ENCODE assay signal across 20 cellular contexts in genomic region chr22:43109511-43109910, GRCh38. TPM values are rescaled to one million over a fixed set of nuclear protein-coding genes. Genes with fewer than 3 reads are reported as not detected.
DNase-seq lines count a peak whose midpoint lies in the region; ATAC-seq and TF ChIP-seq lines count a peak whose summit lies in the region.
"Had no signal": no experiment of that assay in that cellular context is flagged by ENCODE, and none has a peak within 500 bp of the region (broad histone marks: within the 10 kb centered on the region; RNA-seq: fewer than 3 reads in every experiment).

No MANE protein-coding gene starts in this region.

- H2BK120ac ChIP-seq in H9 (ENCODE audit: low read depth, low read length, poor library complexity, severe bottlenecking), result no peak overlapping the region

- H4K20me1 ChIP-seq in H9 (ENCODE audit: control insufficient read depth, insufficient read depth, insufficient read length), result no peaks in the 10 kb centered on the region

- H3K23me2 ChIP-seq in H9 (ENCODE audit: insufficient read length, low read depth, low read length, poor library complexity, severe bottlenecking), result peaks cover 11% of the 10 kb centered on the region

- no peak overlapping the region for H3K18ac ChIP-seq in H9 (ENCODE audit: insufficient read length, low read depth, low read length)

- WGBS in H9 (ENCODE audit: extremely low coverage, insufficient read length, low lambda C conversion rate), result no CpG with 5 or more reads among the region's 5 CpGs

- no peak overlapping the region for H2BK15ac ChIP-seq in H9 (ENCODE audit: low read depth, low read length)

- H3K4ac ChIP-seq in H9 (ENCODE audit: low read depth, low read length), result no peak overlapping the region

- no peaks in the 10 kb centered on the region for H3K79me2 ChIP-seq in H9 (ENCODE audit: insufficient read depth, low read length)

- H4K8ac ChIP-seq in H9 (replicated peaks; ENCODE audit: insufficient read length, low read depth, low read length), result no peak overlapping the region

- H3K4me1 Mint-ChIP-seq in activated T-cell treated with anti-CD3 and anti-CD28 coated beads, Interleukin-2, amount 50 U/mL, for 72 hours (ENCODE audit: low read depth), result peaks cover 6% of the 10 kb centered on the region
- H3K4me1 Mint-ChIP-seq in H9, result peaks cover 9 to 31% of the 10 kb centered on the region in 2 experiments
- peaks cover 20% of the 10 kb centered on the region for H3K4me1 Mint-ChIP-seq in nephron progenitor cell

- H3K36me3 Mint-ChIP-seq in activated T-cell treated with anti-CD3 and anti-CD28 coated beads, Interleukin-2, amount 50 U/mL, for 72 hours (ENCODE audit: insufficient read depth in 2 of 2), result no peaks in the 10 kb centered on the region
- no peaks in the 10 kb centered on the region for H3K36me3 Mint-ChIP-seq in H9 (ENCODE audit: insufficient read depth in 1 of 3, low read depth in 3 of 3)
- H3K36me3 Mint-ChIP-seq in nephron progenitor cell (ENCODE audit: low read depth), result no peaks in the 10 kb centered on the region

- no peak overlapping the region for H2AK5ac ChIP-seq in H9 (ENCODE audit: insufficient read length, low read length)

- no peak overlapping the region for H3T11ph ChIP-seq in H9 (ENCODE audit: low read length)

- H3K27ac Mint-ChIP-seq in activated T-cell treated with anti-CD3 and anti-CD28 coated beads, Interleukin-2, amount 50 U/mL, for 72 hours, result no peak overlapping the region
- H3K27ac Mint-ChIP-seq in H9 (no peak overlapping the region), nephron progenitor cell (no peak overlapping the region)
- H3K27ac Mint-ChIP-seq: activated B cell treated with CpG ODN at 0.5 μM for 24 hours; activated CD8-positive, alpha-beta T cell treated with anti-CD3 and anti-CD28 coated beads, Interleukin-2, amount 10 ng/mL, durations not matched to agents 7 days and 5 days had no signal

- no peak overlapping the region for H2BK12ac ChIP-seq in H9 (ENCODE audit: insufficient read length, low read depth, low read length)

- no peak for DNase-seq in activated T-cell treated with anti-CD3 and anti-CD28 coated beads, Interleukin-2, amount 50 U/mL, for 72 hours
- DNase-seq in activated T-cell treated with anti-CD3 and anti-CD28 coated beads, Interleukin-2, amount 50 U/mL, for 48 hours, result no peak
- DNase-seq in H9 (no peak), coronary artery (ENCODE audit: low spot score) (no peak), nephron progenitor cell (no peak), RPMI8226 (no peak), NCI-H1930 (lab: John Stamatoyannopoulos, UW) (no peak), ureter (ENCODE audit: low spot score) (no peak)
- DNase-seq: activated B cell treated with CpG ODN at 0.5 μM for 24 hours; activated CD8-positive, alpha-beta T cell treated with anti-CD3 and anti-CD28 coated beads, Interleukin-2, amount 10 ng/mL, durations not matched to agents 7 days and 5 days; brain microvascular endothelial cell; glutamatergic neuron; left colon; mesendoderm; MG63; NCI-H1436; NCI-H510A treated with DMSO at 0.1 percent for 48 hours; stimulated activated CD4-positive, alpha-beta T cell treated with anti-CD3 and anti-CD28 coated beads, Interleukin-1b, Interleukin-23, amount 100 ng/mL, for 48 hours; uterus had no signal

- H3K14ac ChIP-seq in H9 (ENCODE audit: insufficient read depth, low read length), result no peak overlapping the region

- H4K91ac ChIP-seq in H9 (ENCODE audit: insufficient read length, low read depth, low read length), result no peak overlapping the region

- no peaks in the 10 kb centered on the region for H3K9me3 Mint-ChIP-seq in activated T-cell treated with anti-CD3 and anti-CD28 coated beads, Interleukin-2, amount 50 U/mL, for 72 hours
- no peaks in the 10 kb centered on the region for H3K9me3 Mint-ChIP-seq in H9
- no peaks in the 10 kb centered on the region for H3K9me3 Mint-ChIP-seq in nephron progenitor cell
- H3K9me3 Mint-ChIP-seq: activated B cell treated with CpG ODN at 0.5 μM for 24 hours had no signal

- H3K4me3 Mint-ChIP-seq in activated T-cell treated with anti-CD3 and anti-CD28 coated beads, Interleukin-2, amount 50 U/mL, for 72 hours, result peak overlapping the region; percentile 18 to 45
- H3K4me3 Mint-ChIP-seq in H9, result peak overlapping the region; percentile 41 to 68
- H3K4me3 Mint-ChIP-seq in nephron progenitor cell, result peak overlapping the region; percentile 54

- no peak overlapping the region for H2BK5ac ChIP-seq in H9 (ENCODE audit: insufficient read length, low read length)

- H4K5ac ChIP-seq in H9 (ENCODE audit: insufficient read length, low read depth, low read length), result no peak overlapping the region

- H3K27me3 ChIP-seq in H9 (ENCODE audit: insufficient read depth, low read length), result peaks cover 27% of the 10 kb centered on the region

- no peak overlapping the region for H2AFZ ChIP-seq in H9 (ENCODE audit: low read length)

- H3K23ac ChIP-seq in H9 (ENCODE audit: insufficient read length, low read depth, low read length), result no peak overlapping the region

- no peaks in the 10 kb centered on the region for H3K9me3 ChIP-seq in H9 (ENCODE audit: control insufficient read depth, low read depth, low read length)
- H3K9me3 ChIP-seq: BLaER1, MG63, uterus had no signal

- peak overlapping the region; percentile 72 for H3K4me3 ChIP-seq in coronary artery
- H3K4me3 ChIP-seq: uterus had no signal

- peaks cover 4% of the 10 kb centered on the region; the same call in 1 of the 2 replicates for H3K4me1 ChIP-seq in H9 (ENCODE audit: insufficient read depth, low read length)

- no peak overlapping the region for H3K9ac ChIP-seq in H9 (ENCODE audit: extremely low read depth, insufficient read length, low read length)
- H3K9ac ChIP-seq: BLaER1 had no signal

- TF ChIP-seq CTCF in H9 (conservative IDR thresholded peaks at IDR 0.05) (no peak), coronary artery (IDR thresholded peaks at IDR 0.05) (no peak), nephron progenitor cell (IDR thresholded peaks at IDR 0.05) (no peak)

- H3K56ac ChIP-seq in H9 (ENCODE audit: insufficient read length, low read depth, low read length), result no peak overlapping the region

- H3K79me1 ChIP-seq in H9 (ENCODE audit: insufficient read depth, low read depth, low read length, poor library complexity, severe bottlenecking), result no peaks in the 10 kb centered on the region

- no peaks in the 10 kb centered on the region for H3K27me3 Mint-ChIP-seq in activated T-cell treated with anti-CD3 and anti-CD28 coated beads, Interleukin-2, amount 50 U/mL, for 72 hours (ENCODE audit: low read depth)
- H3K27me3 Mint-ChIP-seq in H9 (ENCODE audit: low read depth) (peaks cover 78% of the 10 kb centered on the region), nephron progenitor cell (ENCODE audit: low read depth, poor library complexity) (peaks cover 86% of the 10 kb centered on the region)

- H3K4me2 ChIP-seq in H9 (ENCODE audit: insufficient read depth, insufficient read length, low read length), result peak overlapping the region; percentile 85

- H3K27ac ChIP-seq in H9 (ENCODE audit: insufficient read length, low read depth, low read length), result no peak overlapping the region
- no peak overlapping the region for H3K27ac ChIP-seq in coronary artery
- H3K27ac ChIP-seq: BLaER1, brain microvascular endothelial cell, uterus had no signal

- ATAC-seq in activated T-cell treated with anti-CD3 and anti-CD28 coated beads, Interleukin-2, amount 50 U/mL, for 72 hours (replicated peaks in 1 of 2), result no peak
- ATAC-seq: left colon had no signal

- H2BK20ac ChIP-seq in H9 (ENCODE audit: low read depth, low read length, poor library complexity, severe bottlenecking), result no peak overlapping the region

RNA-seq across cellular contexts. Expression of gene BIK, which starts 1.0 kb away (rescaled TPM):
- total RNA-seq in activated T-cell treated with anti-CD3 and anti-CD28 coated beads, Interleukin-2, amount 50 U/mL, for 72 hours, result 1 to 10 TPM; 3.2 to 5.0 TPM
- total RNA-seq in H9 (2021) (6.8 and 8.3 TPM in 2 replicates), ureter (2.5 TPM)

RNA-seq across cellular contexts. Expression of gene TTLL1, which starts 20.3 kb away (rescaled TPM):
- 10 to 100 TPM; 11.0 to 11.7 TPM for total RNA-seq in activated T-cell treated with anti-CD3 and anti-CD28 coated beads, Interleukin-2, amount 50 U/mL, for 72 hours
- total RNA-seq in H9 (2021) (4.1 TPM in 2 replicates), ureter (12.9 TPM)

RNA-seq across cellular contexts. Expression of gene MCAT, which starts 33.7 kb away (rescaled TPM):
- 1 to 10 TPM; 6.7 to 9.7 TPM for total RNA-seq in activated T-cell treated with anti-CD3 and anti-CD28 coated beads, Interleukin-2, amount 50 U/mL, for 72 hours
- 20.3 and 21.5 TPM in 2 replicates for total RNA-seq in H9 (2021)
- 19.5 TPM for total RNA-seq in ureter

RNA-seq across cellular contexts. Expression of gene TSPO, which starts 41.8 kb away (rescaled TPM):
- total RNA-seq in activated T-cell treated with anti-CD3 and anti-CD28 coated beads, Interleukin-2, amount 50 U/mL, for 72 hours, result 10 to 100 TPM; 61.5 to 93.8 TPM
- total RNA-seq in H9 (2021) (12.1 and 14.8 TPM in 2 replicates), ureter (130 TPM)
